In genomic region chr5:142342128-142342981, GRCh38 we compare ENCODE assay signal across 15 cellular contexts. TPM values are rescaled to one million over a fixed set of nuclear protein-coding genes. Genes with fewer than 3 reads are reported as not detected.
A peak's percentile ranks its signal among the peaks of the same experiment; 100 is the strongest.
DNase-seq lines count a peak whose midpoint lies in the region; ATAC-seq and TF ChIP-seq lines count a peak whose summit lies in the region.
"Had no signal": no experiment of that assay in that cellular context is flagged by ENCODE, and none has a peak within 500 bp of the region (broad histone marks: within the 10 kb centered on the region; RNA-seq: fewer than 3 reads in every experiment).

No MANE protein-coding gene starts in this region.

- DNase-seq in ELR (ENCODE audit: low read depth) (peak; percentile 91), RWPE2 (ENCODE audit: low spot score) (no peak), Right ventricle myocardium superior (no peak), nephron progenitor cell (no peak), AG08395 (ENCODE audit: low spot score) (no peak), NCI-H187 treated with DMSO at 0.1 percent for 48 hours (lab: John Stamatoyannopoulos, UW) (no peak), left colon (no peak)
- DNase-seq: activated B cell treated with CpG ODN at 0.5 μM for 24 hours; anterior cingulate cortex; CD4-positive, alpha-beta memory T cell; effector memory CD4-positive, alpha-beta T cell; NCI-H526; SIG-M5 had no signal

- H3K27ac Mint-ChIP-seq in nephron progenitor cell: peak overlapping the region; percentile 25
- H3K27ac Mint-ChIP-seq: activated B cell treated with CpG ODN at 0.5 μM for 24 hours had no signal

- no peaks in the 10 kb centered on the region for H3K4me1 Mint-ChIP-seq in nephron progenitor cell
- H3K4me1 Mint-ChIP-seq: activated B cell treated with CpG ODN at 0.5 μM for 24 hours had no signal

- peaks cover 4% of the 10 kb centered on the region for H3K4me1 ChIP-seq in RWPE2 (ENCODE audit: insufficient read depth, poor library complexity, severe bottlenecking)

- H3K36me3 ChIP-seq in RWPE2 (ENCODE audit: low read depth): peaks cover 37% of the 10 kb centered on the region

- peaks cover 85% of the 10 kb centered on the region for H3K36me3 Mint-ChIP-seq in nephron progenitor cell (ENCODE audit: low read depth)

- no peaks in the 10 kb centered on the region for H3K27me3 ChIP-seq in RWPE2 (ENCODE audit: insufficient read depth, poor library complexity, severe bottlenecking)

- H3K4me3 Mint-ChIP-seq in nephron progenitor cell: no peak overlapping the region
- H3K4me3 Mint-ChIP-seq: activated B cell treated with CpG ODN at 0.5 μM for 24 hours; CD4-positive, alpha-beta memory T cell had no signal

- peaks cover 82% of the 10 kb centered on the region for H3K9me3 Mint-ChIP-seq in nephron progenitor cell

- no peak for TF ChIP-seq CTCF in RWPE2 (IDR thresholded peaks at IDR 0.05; ENCODE audit: poor library complexity, severe bottlenecking)
- TF ChIP-seq CTCF in nephron progenitor cell (IDR thresholded peaks at IDR 0.05): no peak

- H3K4me3 ChIP-seq in RWPE2 (ENCODE audit: severe bottlenecking): no peak overlapping the region

- peak; percentile 77 for ATAC-seq in RWPE2 (ENCODE audit: low read depth)
- ATAC-seq in Right ventricle myocardium superior (ENCODE audit: poor library complexity): peak; percentile 29
- no peak for ATAC-seq in HG03097 (IDR thresholded peaks at IDR 0.05; ENCODE audit: low FRiP score, unreplicated experiment)
- ATAC-seq in left colon: no peak

- H3K27ac ChIP-seq in RWPE2 (ENCODE audit: poor library complexity, severe bottlenecking): peak overlapping the region; percentile 4

- intact Hi-C loops in Right ventricle myocardium superior (cut with DNase I) (no loop called here), left colon (cut with DNase I, micrococcal nuclease) (no loop called here)

- peaks cover 19% of the 10 kb centered on the region for H3K9me3 ChIP-seq in RWPE2 (ENCODE audit: severe bottlenecking)

- H3K27me3 Mint-ChIP-seq in nephron progenitor cell (ENCODE audit: low read depth, poor library complexity): peaks cover 6% of the 10 kb centered on the region

RNA-seq across cellular contexts. Expression of gene SPRY4, which starts 17.5 kb away (rescaled TPM):
- 9.7 TPM for total RNA-seq in Right ventricle myocardium superior
- 1 to 10 TPM; 9.5 to 9.7 TPM for total RNA-seq in left colon
- total RNA-seq: activated B cell treated with CpG ODN at 0.5 μM for 24 hours; CD4-positive, alpha-beta memory T cell; mononuclear cell had no signal

Comparison
In these comparisons a context has a peak if more than half of its experiments do, and no peak if none do; other contexts are left out.
1. ATAC-seq: peak in RWPE2 (single experiment) and Right ventricle myocardium superior (single experiment); none in HG03097 (single experiment) and left colon (single experiment).